ENCODE assay signal across 14 cellular contexts in the genomic region with DNA sequence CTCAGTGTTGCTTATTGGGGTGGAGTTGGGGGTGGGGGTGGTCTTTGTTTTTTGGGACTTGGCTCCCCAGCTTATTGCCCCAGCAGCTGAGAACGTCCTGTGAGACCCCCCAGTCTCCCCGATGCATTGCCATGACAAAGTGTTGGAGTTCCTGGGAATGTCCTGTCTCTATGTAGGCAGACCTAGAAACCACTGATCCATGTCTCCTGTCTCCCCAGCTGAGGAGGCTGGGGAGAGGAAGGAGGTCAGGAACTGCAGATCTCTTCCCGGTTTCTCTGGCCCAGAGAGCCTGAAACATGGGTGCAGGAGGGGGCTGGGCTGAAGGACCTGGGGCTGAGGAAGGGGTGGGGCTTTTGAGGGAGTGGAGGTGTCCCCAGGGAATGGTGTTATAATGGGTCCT.
"Had no signal": no experiment of that assay in that cellular context is flagged by ENCODE, and none has a peak within 500 bp of the region (broad histone marks: within the 10 kb centered on the region; RNA-seq: fewer than 3 reads in every experiment).

No MANE protein-coding gene starts in this region.

- H3K9me3 Mint-ChIP-seq: activated CD4-positive, alpha-beta T cell treated with anti-CD3 and anti-CD28 coated beads, Interleukin-2, amount 10 ng/mL, durations not matched to agents 24 days and 14 days; activated naive CD8-positive, alpha-beta T cell treated with anti-CD3 and anti-CD28 coated beads, Interleukin-2, amount 50 U/mL, for 24 hours; activated T-helper 1 cell treated with anti-CD3 and anti-CD28 coated beads, Interleukin-12 subunit alpha, Interleukin-12 subunit beta, Interleukin-2, Interleukin-4 antibody, amounts not matched to agents 30 ng/mL and 10 ng/mL and 1 ng/mL, durations not matched to agents 14 hours and 24 hours and 36 hours; naive thymus-derived CD4-positive, alpha-beta T cell; stimulated activated naive CD8-positive, alpha-beta T cell treated with anti-CD3 and anti-CD28 coated beads, Interleukin-15, amount 100 ng/mL, for 72 hours; T-helper 1 cell treated with Interleukin-12 subunit alpha and Interleukin-12 subunit beta and Interleukin-4 antibody, amounts not matched to agents 30 μg/mL and 1 μg/mL, for 36 hours; WTC11 had no signal

- H3K4me3 ChIP-seq: cardiac muscle cell had no signal

- H3K27ac ChIP-seq: cardiac muscle cell, epithelial cell of prostate had no signal

- H3K36me3 ChIP-seq: cardiac muscle cell had no signal

- H3K27me3 ChIP-seq: cardiac muscle cell, gastroesophageal sphincter had no signal

- H3K9me3 ChIP-seq: gastroesophageal sphincter had no signal

- DNase-seq: activated CD4-positive, alpha-beta T cell treated with anti-CD3 and anti-CD28 coated beads, Interleukin-2, amount 10 ng/mL, durations not matched to agents 24 days and 14 days; activated naive CD4-positive, alpha-beta T cell treated with Interleukin-2 at 50 U/mL for 16 hours; activated naive CD8-positive, alpha-beta T cell treated with anti-CD3 and anti-CD28 coated beads, Interleukin-2, amount 50 U/mL, for 24 hours; effector CD8-positive, alpha-beta T cell; naive thymus-derived CD4-positive, alpha-beta T cell; stimulated activated CD4-positive, alpha-beta T cell treated with anti-CD3 and anti-CD28 coated beads, Interleukin-12 subunit alpha, Interleukin-12 subunit beta, amount 100 ng/mL, for 4 hours; stimulated activated naive CD8-positive, alpha-beta T cell treated with anti-CD3 and anti-CD28 coated beads, Interleukin-15, amount 100 ng/mL, for 72 hours; trophoblast cell had no signal

- H3K4me3 Mint-ChIP-seq: activated CD4-positive, alpha-beta T cell treated with anti-CD3 and anti-CD28 coated beads, Interleukin-2, amount 10 ng/mL, durations not matched to agents 24 days and 14 days; activated naive CD8-positive, alpha-beta T cell treated with anti-CD3 and anti-CD28 coated beads, Interleukin-2, amount 50 U/mL, for 24 hours; activated T-helper 1 cell treated with anti-CD3 and anti-CD28 coated beads, Interleukin-12 subunit alpha, Interleukin-12 subunit beta, Interleukin-2, Interleukin-4 antibody, amounts not matched to agents 30 ng/mL and 10 ng/mL and 1 ng/mL, durations not matched to agents 14 hours and 24 hours and 36 hours; stimulated activated naive CD8-positive, alpha-beta T cell treated with anti-CD3 and anti-CD28 coated beads, Interleukin-15, amount 100 ng/mL, for 72 hours; T-helper 1 cell treated with Interleukin-12 subunit alpha and Interleukin-12 subunit beta and Interleukin-4 antibody, amounts not matched to agents 30 μg/mL and 1 μg/mL, for 36 hours had no signal

- H3K27me3 Mint-ChIP-seq: activated CD4-positive, alpha-beta T cell treated with anti-CD3 and anti-CD28 coated beads, Interleukin-2, amount 10 ng/mL, durations not matched to agents 24 days and 14 days; activated naive CD8-positive, alpha-beta T cell treated with anti-CD3 and anti-CD28 coated beads, Interleukin-2, amount 50 U/mL, for 24 hours; stimulated activated naive CD8-positive, alpha-beta T cell treated with anti-CD3 and anti-CD28 coated beads, Interleukin-15, amount 100 ng/mL, for 72 hours had no signal

- H3K4me1 Mint-ChIP-seq: activated CD4-positive, alpha-beta T cell treated with anti-CD3 and anti-CD28 coated beads, Interleukin-2, amount 10 ng/mL, durations not matched to agents 24 days and 14 days; activated naive CD8-positive, alpha-beta T cell treated with anti-CD3 and anti-CD28 coated beads, Interleukin-2, amount 50 U/mL, for 24 hours; stimulated activated naive CD8-positive, alpha-beta T cell treated with anti-CD3 and anti-CD28 coated beads, Interleukin-15, amount 100 ng/mL, for 72 hours had no signal

- H3K27ac Mint-ChIP-seq: activated CD4-positive, alpha-beta T cell treated with anti-CD3 and anti-CD28 coated beads, Interleukin-2, amount 10 ng/mL, durations not matched to agents 24 days and 14 days; activated naive CD8-positive, alpha-beta T cell treated with anti-CD3 and anti-CD28 coated beads, Interleukin-2, amount 50 U/mL, for 24 hours; activated T-helper 1 cell treated with anti-CD3 and anti-CD28 coated beads, Interleukin-12 subunit alpha, Interleukin-12 subunit beta, Interleukin-2, Interleukin-4 antibody, amounts not matched to agents 30 ng/mL and 10 ng/mL and 1 ng/mL, durations not matched to agents 14 hours and 24 hours and 36 hours; naive thymus-derived CD4-positive, alpha-beta T cell; stimulated activated naive CD8-positive, alpha-beta T cell treated with anti-CD3 and anti-CD28 coated beads, Interleukin-15, amount 100 ng/mL, for 72 hours; T-helper 1 cell treated with Interleukin-12 subunit alpha and Interleukin-12 subunit beta and Interleukin-4 antibody, amounts not matched to agents 30 μg/mL and 1 μg/mL, for 36 hours; WTC11 had no signal
